11 cellular contexts compared by ENCODE assay signal in the genomic region with DNA sequence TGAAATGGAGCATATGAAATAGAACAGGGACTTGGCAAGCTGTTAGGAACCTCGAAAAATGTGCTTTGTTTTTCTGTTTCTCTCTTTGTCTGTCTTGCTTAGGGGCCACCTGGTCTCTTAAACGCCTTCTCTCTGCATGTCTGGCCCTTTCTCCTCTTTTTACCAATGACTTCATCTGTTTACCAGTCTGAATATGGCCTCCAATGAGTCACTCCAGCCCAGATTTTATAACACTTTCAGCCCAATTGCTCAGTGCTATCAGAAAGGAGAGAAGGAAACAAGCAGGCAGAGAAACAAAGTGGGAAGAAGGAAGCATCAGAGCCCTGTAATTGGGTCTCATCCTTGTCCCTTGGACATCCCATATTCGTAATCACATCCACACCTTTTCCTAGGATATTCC.
DNase-seq lines count a peak whose midpoint lies in the region; ATAC-seq and TF ChIP-seq lines count a peak whose summit lies in the region.
"Had no signal": no experiment of that assay in that cellular context is flagged by ENCODE, and none has a peak within 500 bp of the region (broad histone marks: within the 10 kb centered on the region; RNA-seq: fewer than 3 reads in every experiment).

No MANE protein-coding gene starts in this region.

- H3K4me1 ChIP-seq in testis: no peaks in the 10 kb centered on the region

- H3K36me3 Mint-ChIP-seq in HFFc6 (ENCODE audit: low read depth): no peaks in the 10 kb centered on the region

- intact Hi-C loops in testis (cut with DNase I; ENCODE audit: low total_unique reads): no loop called here

- TF ChIP-seq CTCF in HFFc6 (IDR thresholded peaks at IDR 0.05): no peak
- no peak for TF ChIP-seq CTCF in testis (IDR thresholded peaks at IDR 0.05)

- no peaks in the 10 kb centered on the region for H3K36me3 ChIP-seq in testis (ENCODE audit: low read depth, missing control alignments)

- H3K4me3 ChIP-seq in skeletal muscle cell (ENCODE audit: low read depth, low read length) (no peak overlapping the region), testis (no peak overlapping the region)

- 62 to 75% methylated on average over 3 of the region's 3 CpGs for WGBS in testis, 2 donors

- no peak for TF ChIP-seq POLR2A in testis (IDR thresholded peaks at IDR 0.05)

- no peaks in the 10 kb centered on the region for H3K9me3 ChIP-seq in testis

- DNase-seq in HFFc6: peak; percentile 3
- DNase-seq in RPMI7951 (ENCODE audit: low read depth): peak; percentile 1
- peak; percentile 70 for DNase-seq in globus pallidus (ENCODE audit: low spot score)
- peak; percentile 11 for DNase-seq in skeletal muscle cell (ENCODE audit: low read depth)
- no peak for DNase-seq in KG1 (lab: John Stamatoyannopoulos, UW)
- DNase-seq in testis: no peak
- DNase-seq: HCEC 1CT had no signal

- H3K9me3 Mint-ChIP-seq in HFFc6: peaks cover 8% of the 10 kb centered on the region; the same call in 1 of the 2 replicates

- no peaks in the 10 kb centered on the region for H3K4me1 Mint-ChIP-seq in HFFc6 (ENCODE audit: low read depth)

- no peak overlapping the region for H3K27ac Mint-ChIP-seq in HFFc6

- H3K27ac ChIP-seq in testis: no peak overlapping the region
- H3K27ac ChIP-seq: KMS-11, VCaP had no signal

- H3K27me3 ChIP-seq in testis: no peaks in the 10 kb centered on the region

- ATAC-seq in GM18909 (IDR thresholded peaks at IDR 0.05; ENCODE audit: poor library complexity, unreplicated experiment) (no peak), HG02870 (IDR thresholded peaks at IDR 0.05; ENCODE audit: unreplicated experiment) (no peak)

- H3K4me3 Mint-ChIP-seq in HFFc6: no peak overlapping the region

- no peaks in the 10 kb centered on the region; the same call in 1 of the 2 replicates for H3K27me3 Mint-ChIP-seq in HFFc6 (ENCODE audit: insufficient read depth)

Comparison
In these comparisons a context has a peak if more than half of its experiments do, and no peak if none do; other contexts are left out.
1. DNase-seq: peak in HFFc6 (single experiment), RPMI7951 (single experiment), globus pallidus (single experiment) and skeletal muscle cell (single experiment); none in KG1 (single experiment) and testis (single experiment).